Comparison of ENCODE assay signal across 1 cellular context in genomic region chr17:72308744-72309395, GRCh38.
TF ChIP-seq lines count a peak whose summit lies in the region.

No MANE protein-coding gene starts in this region.

TF ChIP-seq in HepG2, 621 proteins besides CTCF, POLR2A, EP300 and RAD21:
- TF ChIP-seq ZNF264 (CRISPR knock-in tag; IDR thresholded peaks at IDR 0.05) (no peak), GATAD2A (CRISPR knock-in tag; IDR thresholded peaks at IDR 0.05) (0 out of 2 replicates have a peak, but pooled peaks have one; percentile 22), CREBL2 (CRISPR knock-in tag; IDR thresholded peaks at IDR 0.05; ENCODE audit: borderline replicate concordance) (no peak), FOSL2 (CRISPR knock-in tag; IDR thresholded peaks at IDR 0.05) (0 out of 2 replicates have a peak, but pooled peaks have one; percentile 17), ZBTB7A (CRISPR knock-in tag; IDR thresholded peaks at IDR 0.05) (no peak), ZNF292 (CRISPR knock-in tag; IDR thresholded peaks at IDR 0.05; ENCODE audit: borderline replicate concordance, low read depth) (0 out of 2 replicates have a peak, but pooled peaks have one; percentile 5), ARID5B (CRISPR knock-in tag; IDR thresholded peaks at IDR 0.05) (0 out of 2 replicates have a peak, but pooled peaks have one; percentile 26), ZNF441 (CRISPR knock-in tag; IDR thresholded peaks at IDR 0.05; ENCODE audit: borderline replicate concordance) (no peak), ZFX (CRISPR knock-in tag; IDR thresholded peaks at IDR 0.05; ENCODE audit: low read depth) (0 out of 2 replicates have a peak, but pooled peaks have one; percentile 35), ELF3 (CRISPR knock-in tag; IDR thresholded peaks at IDR 0.05) (0 out of 2 replicates have a peak, but pooled peaks have one; percentile 16)
